In the genomic region with DNA sequence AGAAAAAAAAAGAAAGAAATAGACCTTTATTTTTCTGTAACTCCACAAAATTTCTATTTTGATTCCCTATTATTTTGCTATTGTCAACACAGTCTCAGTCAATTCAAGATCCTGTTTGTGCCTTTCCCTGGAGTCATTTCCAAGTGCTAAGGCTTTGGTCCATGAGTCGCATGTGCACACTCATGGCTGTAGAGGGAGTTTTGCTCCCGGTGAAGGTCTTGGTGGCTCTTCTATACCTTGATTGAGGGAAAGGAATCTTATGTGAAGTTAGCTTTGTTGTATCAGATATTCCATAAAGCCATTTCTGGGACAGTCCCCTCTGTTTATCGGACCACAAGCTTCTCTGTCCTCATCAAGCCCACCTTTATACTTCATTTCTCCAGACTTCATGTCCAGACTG, we compare ENCODE assay signal across 12 cellular contexts. TPM values are rescaled to one million over a fixed set of nuclear protein-coding genes. Genes with fewer than 3 reads are reported as not detected.
A peak's percentile ranks its signal among the peaks of the same experiment; 100 is the strongest.
DNase-seq lines count a peak whose midpoint lies in the region; ATAC-seq and TF ChIP-seq lines count a peak whose summit lies in the region.
"Had no signal": no experiment of that assay in that cellular context is flagged by ENCODE, and none has a peak within 500 bp of the region (broad histone marks: within the 10 kb centered on the region; RNA-seq: fewer than 3 reads in every experiment).

No MANE protein-coding gene starts in this region.

- no peaks in the 10 kb centered on the region for H3K36me3 ChIP-seq in hepatocyte (replicated peaks; ENCODE audit: insufficient read depth, low read depth)
- H3K36me3 ChIP-seq in smooth muscle cell (ENCODE audit: low read depth): no peaks in the 10 kb centered on the region

- H4K20me1 ChIP-seq in hepatocyte (ENCODE audit: insufficient read depth, poor library complexity, severe bottlenecking): no peaks in the 10 kb centered on the region
- no peaks in the 10 kb centered on the region for H4K20me1 ChIP-seq in smooth muscle cell (ENCODE audit: low read depth)

- H3K9me3 ChIP-seq in hepatocyte (ENCODE audit: low read depth) (no peaks in the 10 kb centered on the region), smooth muscle cell (replicated peaks; ENCODE audit: low read depth) (no peaks in the 10 kb centered on the region)

- H3K9me3 Mint-ChIP-seq in activated CD4-positive, alpha-beta T cell treated with anti-CD3 and anti-CD28 coated beads for 36 hours (ENCODE audit: low read depth): peaks cover 2% of the 10 kb centered on the region

- POLR2A ChIA-PET in AG04449 (lab: Yijun Ruan, JAX): no interaction called here
- POLR2A ChIA-PET in activated CD4-positive, alpha-beta T cell treated with anti-CD3 and anti-CD28 coated beads for 36 hours (lab: Charles Lee): no interaction called here

- H3K9ac ChIP-seq in smooth muscle cell (ENCODE audit: low read depth): no peak overlapping the region

- H3K79me2 ChIP-seq in hepatocyte: no peaks in the 10 kb centered on the region
- H3K79me2 ChIP-seq in smooth muscle cell (ENCODE audit: low read depth): no peaks in the 10 kb centered on the region

- H3K4me2 ChIP-seq in hepatocyte (no peak overlapping the region), smooth muscle cell (no peak overlapping the region)

- no peaks in the 10 kb centered on the region for H3K9me2 ChIP-seq in hepatocyte (replicated peaks; ENCODE audit: insufficient read depth)

- no peak overlapping the region for H3K4me3 Mint-ChIP-seq in activated CD4-positive, alpha-beta T cell treated with anti-CD3 and anti-CD28 coated beads for 36 hours

- no peak for ATAC-seq in activated CD4-positive, alpha-beta T cell treated with anti-CD3 and anti-CD28 coated beads for 36 hours
- no peak for ATAC-seq in GM19463 (IDR thresholded peaks at IDR 0.05; ENCODE audit: unreplicated experiment)
- no peak for ATAC-seq in Right ventricle myocardium inferior

- H3F3A ChIP-seq in smooth muscle cell (ENCODE audit: low read depth): peaks cover 5% of the 10 kb centered on the region

- CTCF ChIA-PET in AG04449 (lab: Yijun Ruan, JAX): interaction anchor here (0.7 to 3.2 kb wide), 7 partner anchors 63 to 368 kb away, joined by 3 to 28 read pairs (median 5); no protein-coding TSS in a partner anchor
- CTCF ChIA-PET in activated CD4-positive, alpha-beta T cell treated with anti-CD3 and anti-CD28 coated beads for 36 hours (lab: Charles Lee): interaction anchor here (1.2 kb wide), 1 partner anchor 60 kb away, joined by 5 read pairs; no protein-coding TSS in a partner anchor

- peak; percentile 44 for TF ChIP-seq CTCF in AG04449 (IDR thresholded peaks at IDR 0.05; ENCODE audit: insufficient read depth, low read length, missing control alignments)
- 0 out of 2 replicates have a peak, but pooled peaks have one; percentile 2 for TF ChIP-seq CTCF in GM12874 (IDR thresholded peaks at IDR 0.05; ENCODE audit: insufficient read depth, low read depth, low read length)
- TF ChIP-seq CTCF in hepatocyte (IDR thresholded peaks at IDR 0.05; ENCODE audit: poor library complexity): peak; percentile 29
- TF ChIP-seq CTCF in smooth muscle cell (IDR thresholded peaks at IDR 0.05; ENCODE audit: borderline replicate concordance, insufficient read depth, poor library complexity, severe bottlenecking): no peak

- no peak overlapping the region for H3K27ac Mint-ChIP-seq in activated CD4-positive, alpha-beta T cell treated with anti-CD3 and anti-CD28 coated beads for 36 hours

- H3K27ac ChIP-seq in hepatocyte (no peak overlapping the region), smooth muscle cell (ENCODE audit: low read depth) (no peak overlapping the region)

- H3K4me1 ChIP-seq in hepatocyte (ENCODE audit: insufficient read depth) (peaks cover under 1% of the 10 kb centered on the region), smooth muscle cell (ENCODE audit: low read depth) (peaks cover 5% of the 10 kb centered on the region)

- peaks cover 3% of the 10 kb centered on the region for H3K36me3 Mint-ChIP-seq in activated CD4-positive, alpha-beta T cell treated with anti-CD3 and anti-CD28 coated beads for 36 hours (ENCODE audit: low read depth)

- H2AFZ ChIP-seq in hepatocyte: no peak overlapping the region
- no peak overlapping the region for H2AFZ ChIP-seq in smooth muscle cell (ENCODE audit: low read depth)

- H3K4me1 Mint-ChIP-seq in activated CD4-positive, alpha-beta T cell treated with anti-CD3 and anti-CD28 coated beads for 36 hours: peaks cover 17% of the 10 kb centered on the region

- H3K4me3 ChIP-seq in AG04449 (ENCODE audit: low read depth, low read length) (no peak overlapping the region), hepatocyte (no peak overlapping the region), smooth muscle cell (no peak overlapping the region)

- no peaks in the 10 kb centered on the region for H3K27me3 ChIP-seq in hepatocyte
- no peaks in the 10 kb centered on the region for H3K27me3 ChIP-seq in smooth muscle cell (ENCODE audit: low read depth)

- H3K27me3 Mint-ChIP-seq in activated CD4-positive, alpha-beta T cell treated with anti-CD3 and anti-CD28 coated beads for 36 hours: no peaks in the 10 kb centered on the region

- WGBS in hepatocyte (ENCODE audit: low lambda C conversion rate, missing lambda C conversion rate): 75% methylated on average over 3 of the region's 3 CpGs
- 78% methylated on average over 3 of the region's 3 CpGs for WGBS in smooth muscle cell (ENCODE audit: low lambda C conversion rate)

- DNase-seq in AG04449 (ENCODE audit: low read depth, low spot score) (no peak), RPMI7951 (ENCODE audit: low read depth) (peak; percentile 61), hepatocyte (ENCODE audit: low spot score) (peak; percentile 12), smooth muscle cell (lab: John Stamatoyannopoulos, UW; ENCODE audit: unreplicated experiment) (no peak), Right ventricle myocardium inferior (ENCODE audit: missing footprints) (no peak)
- no peak for DNase-seq in activated CD4-positive, alpha-beta T cell treated with anti-CD3 and anti-CD28 coated beads for 36 hours
- DNase-seq: effector CD8-positive, alpha-beta T cell; NCI-H2029 treated with DMSO at 0.1 percent for 48 hours; T1000 had no signal

- intact Hi-C loops in activated CD4-positive, alpha-beta T cell treated with anti-CD3 and anti-CD28 coated beads for 36 hours (cut with DNase I, micrococcal nuclease): loop anchor here in 1 of 2 experiments (10.0 kb wide), 1 partner anchor 368 kb away; no protein-coding TSS in a partner anchor
- intact Hi-C loops in Right ventricle myocardium inferior (cut with DNase I): loop anchor here (10.0 kb wide), 1 partner anchor 368 kb away; no protein-coding TSS in a partner anchor

RNA-seq across cellular contexts. Expression of gene ALOX5AP, which starts 58.7 kb away (rescaled TPM):
- total RNA-seq in RPMI7951 (2014; rRNA removed; shearing (Covaris generic)): 6.1 and 8.5 TPM in 2 replicates
- total RNA-seq in hepatocyte (3.3 and 7.5 TPM in 2 replicates), smooth muscle cell (2.6 TPM in 1 of 2 replicates, not detected in the other), Right ventricle myocardium inferior (13.6 TPM)
- polyA plus RNA-seq in hepatocyte (10.1 and 17.2 TPM in 2 replicates), smooth muscle cell (0.22 and 0.85 TPM in 2 replicates)
- 10 to 100 TPM; 24.9 to 29.6 TPM for total RNA-seq in activated CD4-positive, alpha-beta T cell treated with anti-CD3 and anti-CD28 coated beads for 36 hours
- total RNA-seq: pulmonary artery endothelial cell had no signal

RNA-seq across cellular contexts. Expression of gene USPL1, which starts 59.0 kb away (rescaled TPM):
- total RNA-seq in RPMI7951 (2014; rRNA removed; shearing (Covaris generic)): 18.3 and 20.1 TPM in 2 replicates
- 22.0 and 26.4 TPM in 2 replicates for total RNA-seq in hepatocyte
- polyA plus RNA-seq in hepatocyte: 9.5 and 9.7 TPM in 2 replicates
- 33.3 and 37.7 TPM in 2 replicates for total RNA-seq in smooth muscle cell
- 11.6 and 12.3 TPM in 2 replicates for polyA plus RNA-seq in smooth muscle cell
- 10 to 100 TPM; 14.8 to 16.9 TPM for total RNA-seq in activated CD4-positive, alpha-beta T cell treated with anti-CD3 and anti-CD28 coated beads for 36 hours
- 10.3 TPM for total RNA-seq in Right ventricle myocardium inferior

Comparison
In these comparisons a context has a peak if more than half of its experiments do, and no peak if none do; other contexts are left out.
1. DNase-seq: peak in RPMI7951 (single experiment) and hepatocyte (single experiment); none in AG04449 (single experiment), smooth muscle cell (single experiment), activated CD4-positive, alpha-beta T cell treated with anti-CD3 and anti-CD28 coated beads for 36 hours (single experiment) and Right ventricle myocardium inferior (single experiment).